In genomic region chr5:10607023-10607665, GRCh38 we compare ENCODE assay signal across 9 cellular contexts. TPM values are rescaled to one million over a fixed set of nuclear protein-coding genes. Genes with fewer than 3 reads are reported as not detected.
DNase-seq lines count a peak whose midpoint lies in the region; ATAC-seq and TF ChIP-seq lines count a peak whose summit lies in the region.
"Had no signal": no experiment of that assay in that cellular context is flagged by ENCODE, and none has a peak within 500 bp of the region (broad histone marks: within the 10 kb centered on the region; RNA-seq: fewer than 3 reads in every experiment).

No MANE protein-coding gene starts in this region.

- peak overlapping the region; percentile 78 to 98 (median 95) for H3K27ac Mint-ChIP-seq in naive B cell

- H3K4me1 Mint-ChIP-seq in naive B cell: peaks cover 34 to 41% (median 38%) of the 10 kb centered on the region in 3 donors

- no peaks in the 10 kb centered on the region for H3K79me2 ChIP-seq in ACC112 (ENCODE audit: control insufficient read depth, insufficient read depth, low read length, unreplicated experiment)

- peak overlapping the region; percentile 4; the same call in 1 of the 2 replicates for H3K27ac ChIP-seq in ACC112 (ENCODE audit: low read depth, low read length)
- H3K27ac ChIP-seq: epithelial cell of prostate had no signal

- H3K36me3 Mint-ChIP-seq in naive B cell: no peaks in the 10 kb centered on the region

- no peak for TF ChIP-seq CTCF in cardiac fibroblast (IDR thresholded peaks at IDR 0.05; ENCODE audit: low read depth, low read length)

- peak overlapping the region; percentile 64 to 91 (median 86) for H3K4me3 Mint-ChIP-seq in naive B cell

- no peaks in the 10 kb centered on the region for H3K27me3 ChIP-seq in ACC112 (ENCODE audit: insufficient read depth, low read length)

- H3K4me1 ChIP-seq in ACC112 (ENCODE audit: control insufficient read depth, insufficient read depth, low read length, unreplicated experiment): peaks cover 14% of the 10 kb centered on the region

- peak; percentile 66 for DNase-seq in NCI-H510A (lab: John Stamatoyannopoulos, UW)
- peak; percentile 54 to 55 for DNase-seq in cardiac fibroblast (ENCODE audit: low read depth in 2 of 2)
- DNase-seq in naive B cell: peak; percentile 82
- no peak for DNase-seq in stimulated activated CD4-positive, alpha-beta T cell treated with anti-CD3 and anti-CD28 coated beads, Interleukin-1b, Interleukin-23, amount 100 ng/mL, for 48 hours
- no peak for DNase-seq in activated CD4-positive, alpha-beta T cell treated with anti-CD3 and anti-CD28 coated beads for 4 hours

- no peak overlapping the region for H2AFZ ChIP-seq in ACC112 (ENCODE audit: low read length, unreplicated experiment)

- no peaks in the 10 kb centered on the region for H3K27me3 Mint-ChIP-seq in naive B cell

- no peaks in the 10 kb centered on the region for H3K9me3 Mint-ChIP-seq in naive B cell

- no peaks in the 10 kb centered on the region for H3K36me3 ChIP-seq in ACC112 (ENCODE audit: insufficient read depth, low read length)

- ATAC-seq in GM18861 (IDR thresholded peaks at IDR 0.05; ENCODE audit: unreplicated experiment) (peak; percentile 83), HG02973 (IDR thresholded peaks at IDR 0.05; ENCODE audit: unreplicated experiment) (peak; percentile 75), naive B cell (ENCODE audit: low read depth in 2 of 2) (peak; percentile 92 to 94)

- H3K4me3 ChIP-seq in ACC112 (ENCODE audit: low read depth, low read length) (no peak overlapping the region), cardiac fibroblast (replicated peaks in 1 of 2; ENCODE audit: low read depth in 2 of 2, low read length in 2 of 2) (no peak overlapping the region)

RNA-seq across cellular contexts. Expression of gene ANKRD33B, which starts 43.3 kb away (rescaled TPM):
- polyA plus RNA-seq in naive B cell (ENCODE audit: low read depth in 6 of 6): 1 to 10 TPM; 1.3 to 2.7 (median 1.9) TPM

Comparison
In these comparisons a context has a peak if more than half of its experiments do, and no peak if none do; other contexts are left out.
1. DNase-seq: peak in NCI-H510A (single experiment), cardiac fibroblast (2 of 2) and naive B cell (single experiment); none in stimulated activated CD4-positive, alpha-beta T cell treated with anti-CD3 and anti-CD28 coated beads, Interleukin-1b, Interleukin-23, amount 100 ng/mL, for 48 hours (single experiment) and activated CD4-positive, alpha-beta T cell treated with anti-CD3 and anti-CD28 coated beads for 4 hours (0 of 2).
2. Peak in every context shown above with its lines, with median percentiles within 50 percentile points of each other: ATAC-seq.